Comparison of ENCODE assay signal across 2 cellular contexts in the genomic region with DNA sequence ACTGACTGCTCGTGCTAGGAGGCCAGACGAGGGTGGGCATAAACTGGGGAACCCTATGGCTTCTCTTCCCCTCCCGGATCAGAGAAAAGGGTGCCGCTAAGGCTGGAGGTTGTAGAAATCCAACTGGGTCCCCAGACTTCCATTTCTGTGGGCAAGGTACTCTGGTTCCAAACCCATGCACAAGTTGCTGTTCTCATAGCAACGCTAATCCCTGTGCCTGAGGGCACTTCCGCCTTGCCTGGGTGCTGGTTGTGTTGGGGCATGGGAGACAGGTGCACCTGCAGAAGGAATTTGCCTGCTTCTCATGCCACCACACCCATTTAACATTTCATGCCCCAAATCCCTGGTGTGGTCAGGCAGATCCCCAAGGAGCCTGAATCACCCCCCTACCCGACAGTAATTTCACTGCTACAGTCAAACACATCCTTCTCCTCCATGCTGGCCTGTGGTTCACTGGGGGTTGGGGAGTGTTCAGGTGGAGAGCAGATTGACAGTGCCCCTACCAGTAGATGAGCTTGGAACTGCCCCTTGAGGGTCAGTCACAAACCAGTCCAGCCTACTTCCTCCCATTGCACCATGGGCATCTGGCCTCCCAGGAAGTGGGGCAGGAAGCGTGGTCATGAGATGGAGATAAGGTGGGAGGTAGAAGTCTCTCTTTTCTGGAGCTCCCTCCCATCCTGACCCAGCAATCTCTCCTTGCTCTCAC.
TF ChIP-seq lines count a peak whose summit lies in the region.

No MANE protein-coding gene starts in this region.

TF ChIP-seq in GM23338, 12 proteins besides CTCF, POLR2A, EP300 and RAD21 (continues in another document):
- TF ChIP-seq POLR2AphosphoS5 (IDR thresholded peaks at IDR 0.05; ENCODE audit: low read depth) (no peak), CREB1 (CRISPR knock-in tag; IDR thresholded peaks at IDR 0.05; ENCODE audit: low read depth) (no peak), STAT1 (IDR thresholded peaks at IDR 0.05; ENCODE audit: unreplicated experiment) (no peak), NANOG (IDR thresholded peaks at IDR 0.05; ENCODE audit: borderline replicate concordance) (no peak), REST (IDR thresholded peaks at IDR 0.05; ENCODE audit: unreplicated experiment) (no peak), EZH2 (IDR thresholded peaks at IDR 0.05; ENCODE audit: low read depth, unreplicated experiment) (no peak), EZH2phosphoT487 (IDR thresholded peaks at IDR 0.05; ENCODE audit: unreplicated experiment) (no peak), ZNF114 (CRISPR knock-in tag; IDR thresholded peaks at IDR 0.05) (no peak)
- TF ChIP-seq, protein P1, sequence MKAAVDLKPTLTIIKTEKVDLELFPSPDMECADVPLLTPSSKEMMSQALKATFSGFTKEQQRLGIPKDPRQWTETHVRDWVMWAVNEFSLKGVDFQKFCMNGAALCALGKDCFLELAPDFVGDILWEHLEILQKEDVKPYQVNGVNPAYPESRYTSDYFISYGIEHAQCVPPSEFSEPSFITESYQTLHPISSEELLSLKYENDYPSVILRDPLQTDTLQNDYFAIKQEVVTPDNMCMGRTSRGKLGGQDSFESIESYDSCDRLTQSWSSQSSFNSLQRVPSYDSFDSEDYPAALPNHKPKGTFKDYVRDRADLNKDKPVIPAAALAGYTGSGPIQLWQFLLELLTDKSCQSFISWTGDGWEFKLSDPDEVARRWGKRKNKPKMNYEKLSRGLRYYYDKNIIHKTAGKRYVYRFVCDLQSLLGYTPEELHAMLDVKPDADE (IDR thresholded peaks at IDR 0.05), result no peak

TF ChIP-seq in K562, 482 proteins besides CTCF, POLR2A, EP300 and RAD21 (continues in another document):
- TF ChIP-seq KAT2B (IDR thresholded peaks at IDR 0.05; ENCODE audit: low read depth, low read length) (no peak), SAFB2 (IDR thresholded peaks at IDR 0.05; ENCODE audit: borderline replicate concordance, low read depth, low read length, severe bottlenecking) (no peak), ZNF592 (IDR thresholded peaks at IDR 0.05) (peak; percentile 56; the same call in 1 of the 2 replicates), TFAP4 (CRISPR knock-in tag; IDR thresholded peaks at IDR 0.05; ENCODE audit: borderline replicate concordance) (peak; percentile 66; the same call in 1 of the 2 replicates), CEBPB (tag; IDR thresholded peaks at IDR 0.05) (peak; percentile 73), SIN3A (IDR thresholded peaks at IDR 0.05; ENCODE audit: borderline replicate concordance in 2 of 2, control insufficient read depth in 1 of 2, low read depth in 2 of 2, low read length in 2 of 2) (peak; percentile 15 to 81; a peak in 2 of 4 replicates), E2F8 (IDR thresholded peaks at IDR 0.05; ENCODE audit: low read depth, partially characterized antibody) (peak; percentile 62), HCFC1 (IDR thresholded peaks at IDR 0.05; ENCODE audit: low read depth, low read length) (no peak), ZKSCAN8 (CRISPR knock-in tag; IDR thresholded peaks at IDR 0.05) (no peak), ETV5 (CRISPR knock-in tag; IDR thresholded peaks at IDR 0.05; ENCODE audit: low read depth) (peak; percentile 32; the same call in 1 of the 2 replicates), POLR2B (IDR thresholded peaks at IDR 0.05; ENCODE audit: low read depth, partially characterized antibody) (peak; percentile 50), ARID1B (IDR thresholded peaks at IDR 0.05) (peak; percentile 32; the same call in 1 of the 2 replicates), TOE1 (IDR thresholded peaks at IDR 0.05; ENCODE audit: borderline replicate concordance) (peak; percentile 28; the same call in 1 of the 2 replicates), TOE1 (CRISPR knock-in tag; IDR thresholded peaks at IDR 0.05; ENCODE audit: borderline replicate concordance, low read depth) (no peak), NKRF (IDR thresholded peaks at IDR 0.05; ENCODE audit: borderline replicate concordance) (peak; percentile 53; the same call in 1 of the 2 replicates), ZNF717 (CRISPR knock-in tag; IDR thresholded peaks at IDR 0.05) (no peak), RNF2 (IDR thresholded peaks at IDR 0.05) (peak; percentile 56; the same call in 1 of the 2 replicates), ERF (CRISPR knock-in tag; IDR thresholded peaks at IDR 0.05) (no peak), ARID4B (CRISPR knock-in tag; IDR thresholded peaks at IDR 0.05) (peak; percentile 60; the same call in 1 of the 2 replicates), GABPB1 (CRISPR knock-in tag; IDR thresholded peaks at IDR 0.05) (0 out of 2 replicates have a peak, but pooled peaks have one; percentile 8), ZNF561 (CRISPR knock-in tag; conservative IDR thresholded peaks at IDR 0.05) (no peak), RFX5 (IDR thresholded peaks at IDR 0.05; ENCODE audit: low read depth, low read length) (no peak), KDM4B (IDR thresholded peaks at IDR 0.05; ENCODE audit: borderline replicate concordance in 2 of 2, low read depth in 1 of 2) (no peak), FOXP1 (CRISPR knock-in tag; IDR thresholded peaks at IDR 0.05) (no peak), SP2 (IDR thresholded peaks at IDR 0.05; ENCODE audit: extremely low read depth, low read depth, low read length, poor library complexity, severe bottlenecking) (peak; percentile 22), POLR2H (tag; IDR thresholded peaks at IDR 0.05; ENCODE audit: low read depth) (peak; percentile 55), TAF1 (IDR thresholded peaks at IDR 0.05; ENCODE audit: control insufficient read depth, extremely low read depth, insufficient read depth, low read length, severe bottlenecking) (peak; percentile 44), SUPT5H (IDR thresholded peaks at IDR 0.05) (peak; percentile 68)
- TF ChIP-seq, protein P2, sequence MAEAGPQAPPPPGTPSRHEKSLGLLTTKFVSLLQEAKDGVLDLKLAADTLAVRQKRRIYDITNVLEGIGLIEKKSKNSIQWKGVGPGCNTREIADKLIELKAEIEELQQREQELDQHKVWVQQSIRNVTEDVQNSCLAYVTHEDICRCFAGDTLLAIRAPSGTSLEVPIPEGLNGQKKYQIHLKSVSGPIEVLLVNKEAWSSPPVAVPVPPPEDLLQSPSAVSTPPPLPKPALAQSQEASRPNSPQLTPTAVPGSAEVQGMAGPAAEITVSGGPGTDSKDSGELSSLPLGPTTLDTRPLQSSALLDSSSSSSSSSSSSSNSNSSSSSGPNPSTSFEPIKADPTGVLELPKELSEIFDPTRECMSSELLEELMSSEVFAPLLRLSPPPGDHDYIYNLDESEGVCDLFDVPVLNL (CRISPR knock-in tag; IDR thresholded peaks at IDR 0.05; ENCODE audit: low read depth), result 0 out of 2 replicates have a peak, but pooled peaks have one; percentile 46
- TF ChIP-seq, protein P3, sequence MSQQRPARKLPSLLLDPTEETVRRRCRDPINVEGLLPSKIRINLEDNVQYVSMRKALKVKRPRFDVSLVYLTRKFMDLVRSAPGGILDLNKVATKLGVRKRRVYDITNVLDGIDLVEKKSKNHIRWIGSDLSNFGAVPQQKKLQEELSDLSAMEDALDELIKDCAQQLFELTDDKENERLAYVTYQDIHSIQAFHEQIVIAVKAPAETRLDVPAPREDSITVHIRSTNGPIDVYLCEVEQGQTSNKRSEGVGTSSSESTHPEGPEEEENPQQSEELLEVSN (IDR thresholded peaks at IDR 0.05; ENCODE audit: borderline replicate concordance in 1 of 2, extremely low read depth in 1 of 2, insufficient read depth in 1 of 2, insufficient read length in 1 of 2, low read depth in 1 of 2, low read length in 1 of 2, poor library complexity in 1 of 2, severe bottlenecking in 1 of 2), result peak in 1 of 2 experiments; percentile 13
